Comparison of ENCODE assay signal across 16 cellular contexts in genomic region chr3:133851266-133851906, GRCh38. TPM values are rescaled to one million over a fixed set of nuclear protein-coding genes. Genes with fewer than 3 reads are reported as not detected.
A peak's percentile ranks its signal among the peaks of the same experiment; 100 is the strongest.
DNase-seq lines count a peak whose midpoint lies in the region; ATAC-seq lines count a peak whose summit lies in the region.
"Had no signal": no experiment of that assay in that cellular context is flagged by ENCODE, and none has a peak within 500 bp of the region (broad histone marks: within the 10 kb centered on the region; RNA-seq: fewer than 3 reads in every experiment).

No MANE protein-coding gene starts in this region.

- H3K4me1 Mint-ChIP-seq in activated T-cell treated with anti-CD3 and anti-CD28 coated beads, Interleukin-2, amount 50 U/mL, for 24 hours (ENCODE audit: low read depth), result peaks cover 4% of the 10 kb centered on the region

- no peaks in the 10 kb centered on the region for H3K79me1 ChIP-seq in mesendoderm (ENCODE audit: low read length)

- H3K9ac ChIP-seq in mesendoderm (ENCODE audit: low read length), result no peak overlapping the region

- H3K4ac ChIP-seq in mesendoderm (ENCODE audit: low read depth, low read length), result no peak overlapping the region

- no peak overlapping the region for H2BK15ac ChIP-seq in mesendoderm (replicated peaks; ENCODE audit: low read depth)

- H2AK5ac ChIP-seq in mesendoderm (ENCODE audit: low read length), result no peak overlapping the region

- H3K4me1 ChIP-seq in mesendoderm (ENCODE audit: control insufficient read depth, low read depth, low read length), result peaks cover 2% of the 10 kb centered on the region
- H3K4me1 ChIP-seq: vagina had no signal

- WGBS in mesendoderm (ENCODE audit: extremely low coverage, insufficient coverage, low lambda C conversion rate), result no CpG with 5 or more reads among the region's 5 CpGs

- ATAC-seq in GM21360 (IDR thresholded peaks at IDR 0.05; ENCODE audit: unreplicated experiment), result peak; percentile 46
- ATAC-seq in HG03432 (IDR thresholded peaks at IDR 0.05; ENCODE audit: unreplicated experiment), result peak; percentile 52
- ATAC-seq: Right ventricle myocardium inferior had no signal

- no peak overlapping the region for H3K27ac ChIP-seq in mesendoderm (ENCODE audit: low read depth, low read length)
- H3K27ac ChIP-seq: neutrophil, vagina had no signal

- H3K18ac ChIP-seq in mesendoderm (ENCODE audit: low read length), result no peak overlapping the region

- no peak overlapping the region for H3K27ac Mint-ChIP-seq in activated T-cell treated with anti-CD3 and anti-CD28 coated beads, Interleukin-2, amount 50 U/mL, for 24 hours

- H3K23ac ChIP-seq in mesendoderm (ENCODE audit: low read length), result no peak overlapping the region

- H2BK5ac ChIP-seq in mesendoderm (ENCODE audit: low read length), result no peak overlapping the region

- H4K8ac ChIP-seq in mesendoderm (ENCODE audit: low read depth, low read length), result no peak overlapping the region

- H3K36me3 Mint-ChIP-seq in activated T-cell treated with anti-CD3 and anti-CD28 coated beads, Interleukin-2, amount 50 U/mL, for 24 hours (ENCODE audit: low read depth), result no peaks in the 10 kb centered on the region

- H3K36me3 ChIP-seq in mesendoderm (ENCODE audit: control insufficient read depth, insufficient read depth, low read length), result no peaks in the 10 kb centered on the region
- H3K36me3 ChIP-seq: neutrophil, vagina had no signal

- in situ Hi-C loops in G401 (cut with HindIII; ENCODE audit: low sequenced_read_pairs), result no loop called here

- H3K4me3 Mint-ChIP-seq in activated T-cell treated with anti-CD3 and anti-CD28 coated beads, Interleukin-2, amount 50 U/mL, for 24 hours, result no peak overlapping the region

- no peak overlapping the region for H4K5ac ChIP-seq in mesendoderm (ENCODE audit: low read length)

- H3K79me2 ChIP-seq in mesendoderm (ENCODE audit: control insufficient read depth, insufficient read depth, low read length), result no peaks in the 10 kb centered on the region

- H3K27me3 Mint-ChIP-seq in activated T-cell treated with anti-CD3 and anti-CD28 coated beads, Interleukin-2, amount 50 U/mL, for 24 hours, result no peaks in the 10 kb centered on the region

- DNase-seq in activated T-cell treated with anti-CD3 and anti-CD28 coated beads for 48 hours (ENCODE audit: low read depth) (peak; percentile 10), mesendoderm (peak; percentile 88), G401 (ENCODE audit: low spot score) (no peak), NK-92 (lab: John Stamatoyannopoulos, UW; ENCODE audit: unreplicated experiment) (no peak), NCI-H524 treated with DMSO at 0.1 percent for 48 hours (lab: John Stamatoyannopoulos, UW) (no peak)
- DNase-seq in activated T-cell treated with anti-CD3 and anti-CD28 coated beads, Interleukin-2, amount 50 U/mL, for 24 hours, result no peak
- DNase-seq: ACHN; activated effector memory CD4-positive, alpha-beta T cell treated with Interleukin-2 at 50 U/mL for 16 hours; central memory CD4-positive, alpha-beta T cell; DMS 273 treated with DMSO at 0.1 percent for 48 hours; NCI-H1417 treated with DMSO at 0.1 percent for 48 hours had no signal

- H2BK120ac ChIP-seq in mesendoderm (ENCODE audit: low read depth, low read length), result no peak overlapping the region

- no peaks in the 10 kb centered on the region for H3K9me3 Mint-ChIP-seq in activated T-cell treated with anti-CD3 and anti-CD28 coated beads, Interleukin-2, amount 50 U/mL, for 24 hours

- no peak overlapping the region for H3K4me2 ChIP-seq in mesendoderm (ENCODE audit: low read length)

- H3K4me3 ChIP-seq in mesendoderm (ENCODE audit: low read length), result no peak overlapping the region
- H3K4me3 ChIP-seq: vagina had no signal

- no peak overlapping the region for H3K56ac ChIP-seq in mesendoderm (ENCODE audit: low read length)

- no peaks in the 10 kb centered on the region for H3K27me3 ChIP-seq in mesendoderm (ENCODE audit: insufficient read depth, low read length, poor library complexity)
- H3K27me3 ChIP-seq: neutrophil, vagina had no signal

RNA-seq across cellular contexts. Expression of gene RAB6B, which starts 44.3 kb away (rescaled TPM):
- polyA plus RNA-seq in mesendoderm (2013, experiment 1 of 2), result 2.0 TPM
- 2.7 TPM for polyA plus RNA-seq in mesendoderm (2013, experiment 2 of 2)
- 2.5 and 4.3 TPM in 2 replicates for total RNA-seq in G401 (2014; rRNA removed; shearing (Covaris generic))

RNA-seq across cellular contexts. Expression of gene SRPRB, which starts 45.8 kb away (rescaled TPM):
- 23.6 TPM for polyA plus RNA-seq in mesendoderm (2013, experiment 1 of 2)
- 24.1 TPM for polyA plus RNA-seq in mesendoderm (2013, experiment 2 of 2)
- 68.1 and 75.9 TPM in 2 replicates for total RNA-seq in G401 (2014; rRNA removed; shearing (Covaris generic))

Comparison
In these comparisons a context has a peak if more than half of its experiments do, and no peak if none do; other contexts are left out.
1. DNase-seq: peak in activated T-cell treated with anti-CD3 and anti-CD28 coated beads for 48 hours (single experiment) and mesendoderm (single experiment); none in activated T-cell treated with anti-CD3 and anti-CD28 coated beads, Interleukin-2, amount 50 U/mL, for 24 hours (single experiment), G401 (single experiment), NK-92 (single experiment) and NCI-H524 treated with DMSO at 0.1 percent for 48 hours (single experiment).